In the genomic region with DNA sequence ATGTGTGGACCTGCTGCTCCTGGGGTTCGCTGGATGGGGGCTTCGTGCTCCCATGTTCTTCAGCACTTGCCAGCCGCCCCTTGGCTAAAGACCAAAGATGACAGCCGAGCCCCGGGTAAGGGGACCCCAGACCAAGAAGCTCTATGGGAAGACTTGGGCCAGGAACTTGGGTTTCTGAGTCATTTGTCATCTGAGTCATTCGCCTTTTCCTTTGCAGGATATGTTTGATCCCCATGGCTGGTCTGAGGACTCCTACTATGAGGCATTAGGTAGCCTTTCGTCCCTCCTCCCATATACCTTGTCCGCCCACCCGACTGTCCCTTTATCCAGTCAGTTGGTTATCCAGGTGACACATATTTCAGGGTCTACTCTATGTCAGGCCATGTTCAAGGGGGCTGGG, we compare ENCODE assay signal across 1 cellular context.
TF ChIP-seq lines count a peak whose summit lies in the region.

No MANE protein-coding gene starts in this region.

TF ChIP-seq in A549, 52 proteins besides CTCF, POLR2A, EP300 and RAD21 (continued from another document):
- no peak for TF ChIP-seq PBX3 (IDR thresholded peaks at IDR 0.05)
- no peak for TF ChIP-seq CBX8 (IDR thresholded peaks at IDR 0.05)
- no peak for TF ChIP-seq JUNB (IDR thresholded peaks at IDR 0.05)
- no peak for TF ChIP-seq GATA3 (IDR thresholded peaks at IDR 0.05; ENCODE audit: borderline replicate concordance)
- TF ChIP-seq NPAS2 (CRISPR knock-in tag; IDR thresholded peaks at IDR 0.05; ENCODE audit: borderline replicate concordance) = no peak
- no peak for TF ChIP-seq RARB (CRISPR knock-in tag; IDR thresholded peaks at IDR 0.05)
- TF ChIP-seq HOXB13 (CRISPR knock-in tag; IDR thresholded peaks at IDR 0.05; ENCODE audit: low read depth) = no peak
- no peak for TF ChIP-seq ESRRA (IDR thresholded peaks at IDR 0.05; ENCODE audit: borderline replicate concordance, low read length)
- TF ChIP-seq HOXB5 (CRISPR knock-in tag; IDR thresholded peaks at IDR 0.05) = no peak
- no peak for TF ChIP-seq MAZ (IDR thresholded peaks at IDR 0.05; ENCODE audit: borderline replicate concordance, low read depth, low read length)
- TF ChIP-seq FOXS1 (CRISPR knock-in tag; IDR thresholded peaks at IDR 0.05) = no peak
- no peak for TF ChIP-seq FOSB (CRISPR knock-in tag; IDR thresholded peaks at IDR 0.05)
- no peak for TF ChIP-seq JUN (IDR thresholded peaks at IDR 0.05)
- no peak for TF ChIP-seq ZNF302 (CRISPR knock-in tag; IDR thresholded peaks at IDR 0.05)
- no peak for TF ChIP-seq REST (IDR thresholded peaks at IDR 0.05)
- no peak for TF ChIP-seq TP53 (CRISPR knock-in tag; IDR thresholded peaks at IDR 0.05)
- TF ChIP-seq ZFP36 (IDR thresholded peaks at IDR 0.05; ENCODE audit: borderline replicate concordance, partially characterized antibody) = no peak
